In genomic region chr18:49863769-49864615, GRCh38 we compare ENCODE assay signal across 12 cellular contexts. TPM values are rescaled to one million over a fixed set of nuclear protein-coding genes. Genes with fewer than 3 reads are reported as not detected.
DNase-seq lines count a peak whose midpoint lies in the region; ATAC-seq and TF ChIP-seq lines count a peak whose summit lies in the region.
"Had no signal": no experiment of that assay in that cellular context is flagged by ENCODE, and none has a peak within 500 bp of the region (broad histone marks: within the 10 kb centered on the region; RNA-seq: fewer than 3 reads in every experiment).

No MANE protein-coding gene starts in this region.

- intact Hi-C loops in testis (cut with DNase I; ENCODE audit: low total_unique reads) (no loop called here), right lobe of liver (cut with DNase I) (loop anchor here in 1 of 2 donors (10.0 kb wide), 1 partner anchor 299 kb away; the partner anchor contains the start of gene LIPG)
- intact Hi-C loops in activated CD8-positive, alpha-beta T cell treated with anti-CD3 and anti-CD28 coated beads for 36 hours (cut with micrococcal nuclease), result no loop called here

- no peak overlapping the region for H3K4me3 Mint-ChIP-seq in activated CD8-positive, alpha-beta T cell treated with anti-CD3 and anti-CD28 coated beads for 36 hours
- H3K4me3 Mint-ChIP-seq: CD8-positive, alpha-beta memory T cell had no signal

- peak; percentile 12 for DNase-seq in H7
- peak; percentile 36 for DNase-seq in SK-MEL-5 (ENCODE audit: low read depth, low spot score)
- DNase-seq in coronary artery (ENCODE audit: low spot score), result peak; percentile 28
- DNase-seq in testis, result peak; percentile 50
- DNase-seq in erythroblast (lab: John Stamatoyannopoulos, UW), result no peak
- DNase-seq in activated CD8-positive, alpha-beta T cell treated with anti-CD3 and anti-CD28 coated beads for 36 hours, result no peak
- DNase-seq in right lobe of liver, result no peak
- DNase-seq: Caco-2; CD8-positive, alpha-beta memory T cell; DMS53; GM23248; IMR-90 had no signal

- H3K4me1 Mint-ChIP-seq in activated CD8-positive, alpha-beta T cell treated with anti-CD3 and anti-CD28 coated beads for 36 hours (ENCODE audit: low read depth), result no peaks in the 10 kb centered on the region
- H3K4me1 Mint-ChIP-seq: CD8-positive, alpha-beta memory T cell had no signal

- no peaks in the 10 kb centered on the region for H3K27me3 Mint-ChIP-seq in activated CD8-positive, alpha-beta T cell treated with anti-CD3 and anti-CD28 coated beads for 36 hours

- H3K36me3 ChIP-seq in H7 (replicated peaks; ENCODE audit: control insufficient read depth, insufficient read depth, low read length) (no peaks in the 10 kb centered on the region), testis (ENCODE audit: low read depth, missing control alignments) (no peaks in the 10 kb centered on the region), right lobe of liver (no peaks in the 10 kb centered on the region)

- ATAC-seq in activated CD8-positive, alpha-beta T cell treated with anti-CD3 and anti-CD28 coated beads for 36 hours, result no peak
- no peak for ATAC-seq in right lobe of liver

- in situ Hi-C loops in SK-MEL-5 (cut with HindIII; ENCODE audit: low pct_unique_long_range_greater_than_20kb, low sequenced_read_pairs), result no loop called here

- H3K27me3 ChIP-seq in H7 (ENCODE audit: control insufficient read depth, insufficient read depth, low read length) (no peaks in the 10 kb centered on the region), testis (no peaks in the 10 kb centered on the region), right lobe of liver (no peaks in the 10 kb centered on the region)

- H3K4me3 ChIP-seq in H7 (ENCODE audit: insufficient read depth, low read depth, low read length), result no peak overlapping the region
- no peak overlapping the region for H3K4me3 ChIP-seq in coronary artery
- peak overlapping the region in 1 of 2 donors; percentile 29 for H3K4me3 ChIP-seq in testis
- H3K4me3 ChIP-seq in right lobe of liver, result no peak overlapping the region
- H3K4me3 ChIP-seq: GM23248 had no signal

- TF ChIP-seq POLR2A in testis (IDR thresholded peaks at IDR 0.05) (no peak), erythroblast (IDR thresholded peaks at IDR 0.05; ENCODE audit: low read length) (no peak), right lobe of liver (IDR thresholded peaks at IDR 0.05) (no peak)

- WGBS in testis, 2 donors, result 74 to 76% methylated on average over 24 to 26 of the region's 26 CpGs
- 82% methylated on average over 13 of the region's 26 CpGs for WGBS in right lobe of liver (ENCODE audit: insufficient coverage, low coverage, low lambda C conversion rate, missing lambda C conversion rate)

- H3K4me1 ChIP-seq in testis, result no peaks in the 10 kb centered on the region
- H3K4me1 ChIP-seq in right lobe of liver, result peaks cover 0 to 8% (median 0%) of the 10 kb centered on the region in 4 donors
- H3K4me1 ChIP-seq: Caco-2 had no signal

- H3K36me3 Mint-ChIP-seq in activated CD8-positive, alpha-beta T cell treated with anti-CD3 and anti-CD28 coated beads for 36 hours (ENCODE audit: low read depth), result no peaks in the 10 kb centered on the region
- H3K36me3 Mint-ChIP-seq: CD8-positive, alpha-beta memory T cell had no signal

- H3K9me3 Mint-ChIP-seq in activated CD8-positive, alpha-beta T cell treated with anti-CD3 and anti-CD28 coated beads for 36 hours, result no peaks in the 10 kb centered on the region
- H3K9me3 Mint-ChIP-seq: CD8-positive, alpha-beta memory T cell had no signal

- TF ChIP-seq CTCF in coronary artery (IDR thresholded peaks at IDR 0.05) (no peak), testis (IDR thresholded peaks at IDR 0.05) (no peak), right lobe of liver (IDR thresholded peaks at IDR 0.05) (no peak)
- TF ChIP-seq CTCF in activated CD8-positive, alpha-beta T cell treated with anti-CD3 and anti-CD28 coated beads for 36 hours (IDR thresholded peaks at IDR 0.05), result no peak

- POLR2A ChIA-PET in activated CD8-positive, alpha-beta T cell treated with anti-CD3 and anti-CD28 coated beads for 36 hours (lab: Charles Lee), result no interaction called here

- H3K27ac ChIP-seq in coronary artery (no peak overlapping the region), testis (peak overlapping the region in 1 of 2 donors; percentile 31), right lobe of liver (no peak overlapping the region)
- H3K27ac ChIP-seq: GM23248 had no signal

- H3K9me3 ChIP-seq in testis (no peaks in the 10 kb centered on the region), right lobe of liver (no peaks in the 10 kb centered on the region)
- H3K9me3 ChIP-seq: Caco-2 had no signal

- CTCF ChIA-PET in activated CD8-positive, alpha-beta T cell treated with anti-CD3 and anti-CD28 coated beads for 36 hours (lab: Charles Lee), result interaction anchor here (1.0 kb wide), 1 partner anchor 565 kb away, joined by 3 read pairs; no protein-coding TSS in a partner anchor

- no peak overlapping the region for H3K27ac Mint-ChIP-seq in activated CD8-positive, alpha-beta T cell treated with anti-CD3 and anti-CD28 coated beads for 36 hours
- H3K27ac Mint-ChIP-seq: CD8-positive, alpha-beta memory T cell had no signal

RNA-seq across cellular contexts. Expression of gene ACAA2, which starts 50.7 kb away (rescaled TPM):
- 112 and 123 TPM in 2 replicates for total RNA-seq in H7 (2014; rRNA removed; shearing (Covaris generic))
- total RNA-seq in SK-MEL-5 (2014; rRNA removed; shearing (Covaris generic)), result 56.5 and 59.0 TPM in 2 replicates
- 31.3 and 41.0 TPM in 2 replicates for polyA plus RNA-seq in SK-MEL-5 (2015; cell fraction: cytosol; rRNA removed)
- polyA plus RNA-seq in SK-MEL-5 (2015; cell fraction: nucleus; rRNA removed), result 17.0 and 38.8 TPM in 2 replicates
- total RNA-seq in testis (10 to 100 TPM; 42.2 to 48.7 TPM), right lobe of liver (100 to 1,000 TPM; 312 to 644 (median 421) TPM)
- 77.2 TPM for polyA plus RNA-seq in testis (ENCODE audit: insufficient read depth, low read depth, low replicate concordance)
- total RNA-seq in activated CD8-positive, alpha-beta T cell treated with anti-CD3 and anti-CD28 coated beads for 36 hours, result 10 to 100 TPM; 83.3 to 84.6 TPM

Comparison
In these comparisons a context has a peak if more than half of its experiments do, and no peak if none do; other contexts are left out.
1. DNase-seq: peak in H7 (single experiment), SK-MEL-5 (single experiment), coronary artery (single experiment) and testis (single experiment); none in erythroblast (0 of 2), activated CD8-positive, alpha-beta T cell treated with anti-CD3 and anti-CD28 coated beads for 36 hours (single experiment) and right lobe of liver (0 of 3).